8 cellular contexts compared by ENCODE assay signal in genomic region chr3:69200384-69201068, GRCh38.
DNase-seq lines count a peak whose midpoint lies in the region; ATAC-seq, FAIRE-seq and TF ChIP-seq lines count a peak whose summit lies in the region.

No MANE protein-coding gene starts in this region.

- H3K27me3 ChIP-seq in sigmoid colon = no peaks in the 10 kb centered on the region

- no peak for FAIRE-seq in GM19239 (lab: Jason Lieb, UNC)

- no peak for TF ChIP-seq CTCF in sigmoid colon (IDR thresholded peaks at IDR 0.05)

- DNase-seq in COLO668 (lab: John Stamatoyannopoulos, UW; ENCODE audit: unreplicated experiment) (peak; percentile 49), NCI-H510A treated with DMSO at 0.1 percent for 48 hours (lab: John Stamatoyannopoulos, UW) (peak; percentile 81), amniotic epithelial cell (ENCODE audit: low read depth) (peak; percentile 62), iPS-NIHi11 (ENCODE audit: low spot score) (peak; percentile 61), sigmoid colon (no peak), GM19239 (ENCODE audit: insufficient read length, low spot score) (no peak)
- peak; percentile 50 for DNase-seq in stimulated activated CD4-positive, alpha-beta T cell treated with anti-CD3 and anti-CD28 coated beads, Interleukin-12 subunit alpha, Interleukin-12 subunit beta, amount 100 ng/mL, for 4 hours

- WGBS in sigmoid colon, 2 donors = 9 to 60% methylated on average over 10 of the region's 10 CpGs

- peak in 1 of 2 donors; percentile 64 for TF ChIP-seq POLR2A in sigmoid colon (IDR thresholded peaks at IDR 0.05)

- peak overlapping the region in 1 of 4 donors; percentile 20 for H3K4me3 ChIP-seq in sigmoid colon

- no peaks in the 10 kb centered on the region for H3K4me1 ChIP-seq in sigmoid colon

- H3K36me3 ChIP-seq in sigmoid colon = no peaks in the 10 kb centered on the region

- peak overlapping the region in 1 of 4 donors; percentile 25 for H3K27ac ChIP-seq in sigmoid colon

- no peak for ATAC-seq in HG03135 (IDR thresholded peaks at IDR 0.05; ENCODE audit: unreplicated experiment)

- no peaks in the 10 kb centered on the region for H3K9me3 ChIP-seq in sigmoid colon

- intact Hi-C loops in sigmoid colon (cut with DNase I) = no loop called here

- TF ChIP-seq EP300 in sigmoid colon (IDR thresholded peaks at IDR 0.05) = no peak

Comparison
In these comparisons a context has a peak if more than half of its experiments do, and no peak if none do; other contexts are left out.
1. DNase-seq: peak in COLO668 (single experiment), NCI-H510A treated with DMSO at 0.1 percent for 48 hours (single experiment), amniotic epithelial cell (single experiment), iPS-NIHi11 (single experiment) and stimulated activated CD4-positive, alpha-beta T cell treated with anti-CD3 and anti-CD28 coated beads, Interleukin-12 subunit alpha, Interleukin-12 subunit beta, amount 100 ng/mL, for 4 hours (single experiment); none in sigmoid colon (single experiment) and GM19239 (single experiment).